Comparison of ENCODE assay signal across 12 cellular contexts in genomic region chr18:48295586-48296311, GRCh38.
A peak's percentile ranks its signal among the peaks of the same experiment; 100 is the strongest.
DNase-seq lines count a peak whose midpoint lies in the region; ATAC-seq, FAIRE-seq and TF ChIP-seq lines count a peak whose summit lies in the region.
"Had no signal": no experiment of that assay in that cellular context is flagged by ENCODE, and none has a peak within 500 bp of the region (broad histone marks: within the 10 kb centered on the region; RNA-seq: fewer than 3 reads in every experiment).

No MANE protein-coding gene starts in this region.

- no peaks in the 10 kb centered on the region for H3K4me1 ChIP-seq in HepG2 (ENCODE audit: insufficient read depth, low read length)
- no peaks in the 10 kb centered on the region for H3K4me1 ChIP-seq in right lobe of liver
- peaks cover 7% of the 10 kb centered on the region for H3K4me1 ChIP-seq in left ventricle myocardium inferior
- H3K4me1 ChIP-seq in urinary bladder (ENCODE audit: insufficient read depth) = peaks cover 2% of the 10 kb centered on the region
- peaks cover 7% of the 10 kb centered on the region; the same call in 1 of the 2 replicates for H3K4me1 ChIP-seq in Karpas-422 (ENCODE audit: low read length)

- H3K79me2 ChIP-seq in HepG2 (ENCODE audit: insufficient read depth, low read length) (no peaks in the 10 kb centered on the region), Karpas-422 (ENCODE audit: low read length) (no peaks in the 10 kb centered on the region)

- in situ Hi-C loops in HepG2 (cut with HindIII; ENCODE audit: extremely low pct_ligation_motif_present, low pct_unique_long_range_greater_than_20kb) = no loop called here

- DNase-seq in HepG2 (ENCODE audit: low spot score) = peak; percentile 3
- DNase-seq in right lobe of liver = no peak
- no peak for DNase-seq in left ventricle myocardium inferior
- DNase-seq in NCI-H187 (lab: John Stamatoyannopoulos, UW) = no peak
- DNase-seq in Karpas-422 = no peak
- DNase-seq in activated T-helper 2 cell treated with anti-CD3 and anti-CD28 coated beads, Interferon-gamma antibody, Interleukin-2, Interleukin-4, amounts not matched to agents 10 μg/mL and 5 μg/mL and 100 μg/mL, durations not matched to agents 14 hours and 24 hours and 36 hours (ENCODE audit: low spot score) = no peak
- DNase-seq: activated T-cell treated with anti-CD3 and anti-CD28 coated beads, Interleukin-2, amount 50 U/mL, for 1 hour had no signal

- TF ChIP-seq RAD21 in HepG2 (CRISPR knock-in tag; IDR thresholded peaks at IDR 0.05) = no peak

- POLR2A ChIA-PET in HepG2 (lab: Yijun Ruan, JAX) = no interaction called here

- H3K27me3 Mint-ChIP-seq in activated T-helper 2 cell treated with anti-CD3 and anti-CD28 coated beads, Interferon-gamma antibody, Interleukin-2, Interleukin-4, amounts not matched to agents 10 μg/mL and 5 μg/mL and 100 μg/mL, durations not matched to agents 14 hours and 24 hours and 36 hours (ENCODE audit: low read depth) = no peaks in the 10 kb centered on the region

- H2AFZ ChIP-seq in HepG2 (ENCODE audit: low read length) (no peak overlapping the region), Karpas-422 (ENCODE audit: low read length) (no peak overlapping the region)

- TF ChIP-seq EP300 in HepG2 (IDR thresholded peaks at IDR 0.05; ENCODE audit: low read depth in 2 of 2, low read length in 2 of 2) (no peak), HepG2 (CRISPR knock-in tag; IDR thresholded peaks at IDR 0.05; ENCODE audit: borderline replicate concordance) (no peak)

- H3K27me3 ChIP-seq in HepG2 (ENCODE audit: control insufficient read depth in 1 of 2, insufficient read depth in 2 of 2, low read length in 2 of 2) (no peaks in the 10 kb centered on the region; a peak in 1 of 5 replicates), right lobe of liver (no peaks in the 10 kb centered on the region), left ventricle myocardium inferior (ENCODE audit: low read depth) (no peaks in the 10 kb centered on the region), Karpas-422 (ENCODE audit: low read length) (0 out of 2 replicates have a peak, but pooled peaks cover 2% of the 10 kb centered on the region)

- no peaks in the 10 kb centered on the region for H3K9me3 Mint-ChIP-seq in activated T-helper 2 cell treated with anti-CD3 and anti-CD28 coated beads, Interferon-gamma antibody, Interleukin-2, Interleukin-4, amounts not matched to agents 10 μg/mL and 5 μg/mL and 100 μg/mL, durations not matched to agents 14 hours and 24 hours and 36 hours
- H3K9me3 Mint-ChIP-seq: natural killer cell treated with Interleukin-12 subunit alpha and Interleukin-12 subunit beta and Interleukin-15 and Interleukin-18, amount 100 ng/mL, for 72 hours had no signal

- H3K4me2 ChIP-seq in HepG2 (ENCODE audit: low read depth, low read length) (no peak overlapping the region), Karpas-422 (ENCODE audit: low read depth, low read length, poor library complexity, severe bottlenecking) (no peak overlapping the region)

- no peaks in the 10 kb centered on the region for H3K36me3 Mint-ChIP-seq in activated T-helper 2 cell treated with anti-CD3 and anti-CD28 coated beads, Interferon-gamma antibody, Interleukin-2, Interleukin-4, amounts not matched to agents 10 μg/mL and 5 μg/mL and 100 μg/mL, durations not matched to agents 14 hours and 24 hours and 36 hours (ENCODE audit: low read depth)
- H3K36me3 Mint-ChIP-seq: natural killer cell treated with Interleukin-12 subunit alpha and Interleukin-12 subunit beta and Interleukin-15 and Interleukin-18, amount 100 ng/mL, for 72 hours had no signal

- no peaks in the 10 kb centered on the region for H3K36me3 ChIP-seq in HepG2 (replicated peaks in 1 of 2; ENCODE audit: control insufficient read depth in 1 of 2, insufficient read depth in 2 of 2, low read length in 2 of 2)
- no peaks in the 10 kb centered on the region for H3K36me3 ChIP-seq in right lobe of liver
- no peaks in the 10 kb centered on the region for H3K36me3 ChIP-seq in left ventricle myocardium inferior
- H3K36me3 ChIP-seq in urinary bladder (ENCODE audit: insufficient read depth) = no peaks in the 10 kb centered on the region
- no peaks in the 10 kb centered on the region for H3K36me3 ChIP-seq in Karpas-422 (ENCODE audit: insufficient read depth, low read length)

- no peak overlapping the region for H3K27ac Mint-ChIP-seq in activated T-helper 2 cell treated with anti-CD3 and anti-CD28 coated beads, Interferon-gamma antibody, Interleukin-2, Interleukin-4, amounts not matched to agents 10 μg/mL and 5 μg/mL and 100 μg/mL, durations not matched to agents 14 hours and 24 hours and 36 hours
- H3K27ac Mint-ChIP-seq: natural killer cell treated with Interleukin-12 subunit alpha and Interleukin-12 subunit beta and Interleukin-15 and Interleukin-18, amount 100 ng/mL, for 72 hours had no signal

- CTCF ChIA-PET in HepG2 (lab: Yijun Ruan, JAX; ENCODE audit: low intra/inter-chr PET ratio, low total read pairs) = no interaction called here

- intact Hi-C loops in HepG2 (cut with micrococcal nuclease; ENCODE audit: unreplicated experiment) = no loop called here
- intact Hi-C loops in right lobe of liver (cut with DNase I) = no loop called here
- intact Hi-C loops in left ventricle myocardium inferior (cut with micrococcal nuclease) = no loop called here
- intact Hi-C loops in activated T-helper 2 cell treated with anti-CD3 and anti-CD28 coated beads, Interferon-gamma antibody, Interleukin-2, Interleukin-4, amounts not matched to agents 10 μg/mL and 5 μg/mL and 100 μg/mL, durations not matched to agents 14 hours and 24 hours and 36 hours (cut with micrococcal nuclease) = no loop called here

- H3K27ac ChIP-seq in HepG2 (ENCODE audit: extremely low read length, insufficient read depth, low read length) (no peak overlapping the region), right lobe of liver (no peak overlapping the region), left ventricle myocardium inferior (replicated peaks) (no peak overlapping the region), urinary bladder (ENCODE audit: low read depth) (peak overlapping the region; percentile 13), Karpas-422 (ENCODE audit: low read length) (no peak overlapping the region)
- H3K27ac ChIP-seq: epithelial cell of prostate had no signal

- ATAC-seq in HepG2 (peak; percentile 78), right lobe of liver (no peak), SK-N-SH treated with all-trans-retinoic acid at 6 μM for 48 hours (peak; percentile 59)
- ATAC-seq: natural killer cell treated with Interleukin-12 subunit alpha and Interleukin-12 subunit beta and Interleukin-15 and Interleukin-18, amount 100 ng/mL, for 72 hours had no signal

- no peaks in the 10 kb centered on the region for H3K9me3 ChIP-seq in HepG2 (ENCODE audit: low read length)
- no peaks in the 10 kb centered on the region for H3K9me3 ChIP-seq in right lobe of liver
- H3K9me3 ChIP-seq in left ventricle myocardium inferior (replicated peaks) = no peaks in the 10 kb centered on the region
- no peaks in the 10 kb centered on the region for H3K9me3 ChIP-seq in Karpas-422 (ENCODE audit: low read length)

- H3K4me3 ChIP-seq in HepG2 (replicated peaks in 1 of 3; ENCODE audit: insufficient read depth in 1 of 3, low read depth in 2 of 3, low read length in 3 of 3) (no peak overlapping the region), right lobe of liver (no peak overlapping the region), left ventricle myocardium inferior (no peak overlapping the region), urinary bladder (ENCODE audit: low read depth, low read length) (no peak overlapping the region), Karpas-422 (ENCODE audit: low read length) (no peak overlapping the region)

- no peaks in the 10 kb centered on the region for H3K9me2 ChIP-seq in Karpas-422 (replicated peaks; ENCODE audit: insufficient read depth, low read length)

- H4K20me1 ChIP-seq in HepG2 (ENCODE audit: insufficient read depth, low read length) (no peaks in the 10 kb centered on the region), Karpas-422 (ENCODE audit: insufficient read depth, low read depth, low read length) (no peaks in the 10 kb centered on the region)

- TF ChIP-seq POLR2A in HepG2 (IDR thresholded peaks at IDR 0.05; ENCODE audit: insufficient read depth in 1 of 2, low read depth in 2 of 2, low read length in 2 of 2) (no peak), right lobe of liver (IDR thresholded peaks at IDR 0.05) (no peak)

- no peak overlapping the region for H3K9ac ChIP-seq in HepG2 (ENCODE audit: insufficient read depth, low read depth, low read length)
- no peak overlapping the region for H3K9ac ChIP-seq in Karpas-422 (ENCODE audit: low read length)

- no peak overlapping the region for H3K4me3 Mint-ChIP-seq in activated T-helper 2 cell treated with anti-CD3 and anti-CD28 coated beads, Interferon-gamma antibody, Interleukin-2, Interleukin-4, amounts not matched to agents 10 μg/mL and 5 μg/mL and 100 μg/mL, durations not matched to agents 14 hours and 24 hours and 36 hours (ENCODE audit: low read depth)
- H3K4me3 Mint-ChIP-seq: natural killer cell treated with Interleukin-12 subunit alpha and Interleukin-12 subunit beta and Interleukin-15 and Interleukin-18, amount 100 ng/mL, for 72 hours had no signal

- TF ChIP-seq CTCF in HepG2 (CRISPR knock-in tag; IDR thresholded peaks at IDR 0.05) (peak; percentile 39), right lobe of liver (IDR thresholded peaks at IDR 0.05) (peak in 2 of 4 donors; percentile 7 to 15), left ventricle myocardium inferior (IDR thresholded peaks at IDR 0.05; ENCODE audit: borderline replicate concordance) (peak; percentile 39)

- FAIRE-seq in HepG2 (lab: Jason Lieb, UNC) = no peak
- FAIRE-seq: HTR-8/SVneo had no signal

- 23% methylated on average over 6 of the region's 10 CpGs for WGBS in HepG2 (ENCODE audit: low lambda C conversion rate)
- WGBS in right lobe of liver (ENCODE audit: insufficient coverage, low coverage, low lambda C conversion rate, missing lambda C conversion rate) = 73% methylated on average over 5 of the region's 10 CpGs
- 73% methylated on average over 10 of the region's 10 CpGs for WGBS in urinary bladder

- peaks cover 11% of the 10 kb centered on the region for H3K4me1 Mint-ChIP-seq in activated T-helper 2 cell treated with anti-CD3 and anti-CD28 coated beads, Interferon-gamma antibody, Interleukin-2, Interleukin-4, amounts not matched to agents 10 μg/mL and 5 μg/mL and 100 μg/mL, durations not matched to agents 14 hours and 24 hours and 36 hours (ENCODE audit: low read depth)

- BruUV-seq in HepG2 (replicated peaks; lab: Mats Ljungman, UMichigan) = no TSS peak

TF ChIP-seq in HepG2, 621 proteins besides CTCF, POLR2A, EP300 and RAD21:
- TF ChIP-seq NR2F2 (IDR thresholded peaks at IDR 0.05; ENCODE audit: borderline replicate concordance, low read depth) (no peak), STAG1 (CRISPR knock-in tag; IDR thresholded peaks at IDR 0.05) (peak; percentile 28)
TF ChIP-seq in HepG2: peak in this region for 1.

TF ChIP-seq in SK-N-SH treated with all-trans-retinoic acid at 6 μM for 48 hours, 23 proteins besides CTCF, POLR2A, EP300 and RAD21 (continues in another document):
- TF ChIP-seq TOX (CRISPR knock-in tag; IDR thresholded peaks at IDR 0.05; ENCODE audit: borderline replicate concordance) = no peak

Comparison
In these comparisons a context has a peak if more than half of its experiments do, and no peak if none do; other contexts are left out.
1. ATAC-seq: peak in HepG2 (single experiment) and SK-N-SH treated with all-trans-retinoic acid at 6 μM for 48 hours (single experiment); none in right lobe of liver (0 of 4).